20 cellular contexts compared by ENCODE assay signal in the genomic region with DNA sequence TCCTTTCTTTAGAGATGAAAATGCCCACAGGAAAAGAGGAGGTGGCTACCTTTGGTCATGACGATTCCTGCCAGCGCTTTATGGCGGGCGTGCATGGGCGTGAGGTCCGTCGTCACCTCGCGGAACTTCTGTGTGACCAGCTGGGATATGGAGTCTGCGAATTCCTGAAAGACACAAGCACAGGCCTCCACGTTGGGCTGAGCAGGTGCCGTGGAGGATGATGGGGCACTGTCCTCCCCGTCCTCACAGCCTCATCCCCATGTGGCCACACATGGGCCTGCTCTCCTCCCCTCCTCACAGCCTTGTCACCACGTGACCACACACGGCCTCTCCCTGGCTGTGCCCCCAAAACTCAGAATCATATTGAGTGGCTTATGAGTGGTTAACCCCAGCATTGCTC.
DNase-seq lines count a peak whose midpoint lies in the region; ATAC-seq, FAIRE-seq and TF ChIP-seq lines count a peak whose summit lies in the region.
"Had no signal": no experiment of that assay in that cellular context is flagged by ENCODE, and none has a peak within 500 bp of the region (broad histone marks: within the 10 kb centered on the region; RNA-seq: fewer than 3 reads in every experiment).

No MANE protein-coding gene starts in this region.

- no peak overlapping the region for H2AFZ ChIP-seq in H1 (ENCODE audit: low read length)

- H3K14ac ChIP-seq in H1 (ENCODE audit: insufficient read length): no peak overlapping the region

- H2BK20ac ChIP-seq in H1 (ENCODE audit: low read length): no peak overlapping the region

- ATAC-seq in activated CD4-positive, alpha-beta T cell treated with anti-CD3 and anti-CD28 coated beads for 36 hours: no peak
- no peak for ATAC-seq in HG03565 (IDR thresholded peaks at IDR 0.05; ENCODE audit: unreplicated experiment)
- ATAC-seq: A549, HepG2 had no signal

- H3K36me3 ChIP-seq in H1 (ENCODE audit: control insufficient read depth in 2 of 4, insufficient read depth in 4 of 4, low read length in 3 of 4) (no peaks in the 10 kb centered on the region), uterus (no peaks in the 10 kb centered on the region)

- no peaks in the 10 kb centered on the region for H3K9me3 ChIP-seq in H1 (ENCODE audit: insufficient read depth in 2 of 2, low read depth in 1 of 2, low read length in 1 of 2)
- H3K9me3 ChIP-seq in uterus: no peaks in the 10 kb centered on the region
- H3K9me3 ChIP-seq: A549, Caco-2 had no signal

- no peaks in the 10 kb centered on the region for H4K20me1 ChIP-seq in H1 (replicated peaks in 1 of 2; ENCODE audit: control insufficient read depth in 1 of 2, insufficient read depth in 2 of 2, low read length in 2 of 2)

- no peak overlapping the region for H4K5ac ChIP-seq in H1 (ENCODE audit: insufficient read length, low read depth, low read length)

- peak overlapping the region; percentile 48 for H3K27ac Mint-ChIP-seq in activated CD4-positive, alpha-beta T cell treated with anti-CD3 and anti-CD28 coated beads, Interleukin-2, amount 10 ng/mL, durations not matched to agents 7 days and 5 days
- no peak overlapping the region for H3K27ac Mint-ChIP-seq in activated CD4-positive, alpha-beta T cell treated with anti-CD3 and anti-CD28 coated beads for 36 hours
- peak overlapping the region; percentile 70 for H3K27ac Mint-ChIP-seq in progenitor cell of endocrine pancreas
- H3K27ac Mint-ChIP-seq: CD4-positive, alpha-beta T cell had no signal

- peak overlapping the region; percentile 45 for H4K8ac ChIP-seq in H1 (ENCODE audit: extremely low read depth, insufficient read depth, low read length)

- H3K79me1 ChIP-seq in H1 (ENCODE audit: low read depth, low read length): no peaks in the 10 kb centered on the region

- no peak overlapping the region for H3K23ac ChIP-seq in H1 (ENCODE audit: insufficient read length)

- POLR2A ChIA-PET in activated CD4-positive, alpha-beta T cell treated with anti-CD3 and anti-CD28 coated beads, Interleukin-2, amount 10 ng/mL, durations not matched to agents 7 days and 5 days (lab: Charles Lee): no interaction called here
- POLR2A ChIA-PET in activated CD4-positive, alpha-beta T cell treated with anti-CD3 and anti-CD28 coated beads for 36 hours (lab: Charles Lee): interaction anchor here (0.7 kb wide), 1 partner anchor 169 kb away, joined by 3 read pairs; no protein-coding TSS in a partner anchor
- POLR2A ChIA-PET in H1 (lab: Charles Lee; ENCODE audit: partially characterized antibody): no interaction called here

- no peaks in the 10 kb centered on the region for H3K9me3 Mint-ChIP-seq in activated CD4-positive, alpha-beta T cell treated with anti-CD3 and anti-CD28 coated beads, Interleukin-2, amount 10 ng/mL, durations not matched to agents 7 days and 5 days
- no peaks in the 10 kb centered on the region for H3K9me3 Mint-ChIP-seq in activated CD4-positive, alpha-beta T cell treated with anti-CD3 and anti-CD28 coated beads for 36 hours (ENCODE audit: low read depth)
- H3K9me3 Mint-ChIP-seq in progenitor cell of endocrine pancreas (ENCODE audit: low read depth): no peaks in the 10 kb centered on the region
- H3K9me3 Mint-ChIP-seq: CD4-positive, alpha-beta T cell; H9 had no signal

- H3K27me3 Mint-ChIP-seq in activated CD4-positive, alpha-beta T cell treated with anti-CD3 and anti-CD28 coated beads, Interleukin-2, amount 10 ng/mL, durations not matched to agents 7 days and 5 days: no peaks in the 10 kb centered on the region
- no peaks in the 10 kb centered on the region for H3K27me3 Mint-ChIP-seq in activated CD4-positive, alpha-beta T cell treated with anti-CD3 and anti-CD28 coated beads for 36 hours
- H3K27me3 Mint-ChIP-seq in progenitor cell of endocrine pancreas: peaks cover 8% of the 10 kb centered on the region
- H3K27me3 Mint-ChIP-seq: CD4-positive, alpha-beta T cell had no signal

- H2BK12ac ChIP-seq in H1 (ENCODE audit: low read depth, low read length): no peak overlapping the region

- 95% methylated on average over 15 of the region's 15 CpGs; no CpG with 5 or more reads in 1 of the 2 experiments for WGBS in H1 (ENCODE audit: extremely low coverage in 1 of 2, insufficient coverage in 1 of 2, insufficient read length in 1 of 2, insufficient replicate concordance in 2 of 2, low coverage in 1 of 2, low lambda C conversion rate in 2 of 2, missing lambda C conversion rate in 1 of 2), 2 experiments

- intact Hi-C loops in activated CD4-positive, alpha-beta T cell treated with anti-CD3 and anti-CD28 coated beads for 36 hours (cut with DNase I, micrococcal nuclease): no loop called here
- intact Hi-C loops in uterus (cut with DNase I; ENCODE audit: low total_unique reads): no loop called here

- H3K56ac ChIP-seq in H1 (replicated peaks; ENCODE audit: insufficient read length, low read depth, low read length): no peak overlapping the region

- H3K4me2 ChIP-seq in H1 (ENCODE audit: insufficient read depth in 1 of 2, low read depth in 2 of 2, low read length in 2 of 2): no peak overlapping the region
- H3K4me2 ChIP-seq: A549 had no signal

- no peak overlapping the region for H2BK120ac ChIP-seq in H1 (replicated peaks; ENCODE audit: low read depth, low read length)

- CTCF ChIA-PET in activated CD4-positive, alpha-beta T cell treated with anti-CD3 and anti-CD28 coated beads, Interleukin-2, amount 10 ng/mL, durations not matched to agents 7 days and 5 days (lab: Charles Lee): no interaction called here
- CTCF ChIA-PET in activated CD4-positive, alpha-beta T cell treated with anti-CD3 and anti-CD28 coated beads for 36 hours (lab: Charles Lee): no interaction called here
- CTCF ChIA-PET in H1 (lab: Charles Lee; ENCODE audit: partially characterized antibody): interaction anchor here (0.6 kb wide), 1 partner anchor 81 kb away, joined by 4 read pairs; no protein-coding TSS in a partner anchor

- peak overlapping the region; percentile 61 for H4K91ac ChIP-seq in H1 (replicated peaks; ENCODE audit: insufficient read length, low read length)

- H3K79me2 ChIP-seq in H1 (ENCODE audit: control insufficient read depth in 1 of 2, insufficient read depth in 2 of 2, low read length in 2 of 2): no peaks in the 10 kb centered on the region

- DNase-seq in activated CD4-positive, alpha-beta T cell treated with anti-CD3 and anti-CD28 coated beads, Interleukin-2, amount 10 ng/mL, durations not matched to agents 7 days and 5 days: no peak
- DNase-seq in activated CD4-positive, alpha-beta T cell treated with anti-CD3 and anti-CD28 coated beads for 36 hours: no peak
- DNase-seq in H1 (ENCODE audit: low read depth in 1 of 2, low spot score in 2 of 2) (no peak), myocyte (ENCODE audit: low read depth) (peak; percentile 35), progenitor cell of endocrine pancreas (ENCODE audit: low spot score, unreplicated experiment) (no peak), NCI-H1417 treated with DMSO at 0.1 percent for 48 hours (lab: John Stamatoyannopoulos, UW) (no peak), uterus (no peak)
- DNase-seq: AML-193; Caco-2; CD4-positive, alpha-beta T cell; DMS79 treated with DMSO at 0.1 percent for 48 hours; GF-D8; GOT3; H9 had no signal

- FAIRE-seq in H1 (lab: Jason Lieb, UNC): no peak
- FAIRE-seq: A549, D721Med, HepG2 had no signal

- no peak for TF ChIP-seq CTCF in H1 (IDR thresholded peaks at IDR 0.05; ENCODE audit: control extremely low read depth in 1 of 3, insufficient read depth in 1 of 3, low read depth in 1 of 3, low read length in 3 of 3)
- no peak for TF ChIP-seq CTCF in progenitor cell of endocrine pancreas (IDR thresholded peaks at IDR 0.05; ENCODE audit: unreplicated experiment)
- no peak for TF ChIP-seq CTCF in uterus (IDR thresholded peaks at IDR 0.05)

- H3K9ac ChIP-seq in H1 (replicated peaks in 1 of 4; ENCODE audit: extremely low read depth in 1 of 4, low read depth in 3 of 4, low read length in 3 of 4): no peak overlapping the region

- H3K23me2 ChIP-seq in H1 (ENCODE audit: low read depth, low read length): no peaks in the 10 kb centered on the region

- H3K4me3 Mint-ChIP-seq in activated CD4-positive, alpha-beta T cell treated with anti-CD3 and anti-CD28 coated beads, Interleukin-2, amount 10 ng/mL, durations not matched to agents 7 days and 5 days: no peak overlapping the region
- H3K4me3 Mint-ChIP-seq in activated CD4-positive, alpha-beta T cell treated with anti-CD3 and anti-CD28 coated beads for 36 hours: no peak overlapping the region
- no peak overlapping the region for H3K4me3 Mint-ChIP-seq in progenitor cell of endocrine pancreas (ENCODE audit: low read depth)
- H3K4me3 Mint-ChIP-seq: CD4-positive, alpha-beta T cell; H9 had no signal

- no peak for TF ChIP-seq RAD21 in H1 (IDR thresholded peaks at IDR 0.05 in 1 of 2, conservative IDR thresholded peaks at IDR 0.05 in 1 of 2; ENCODE audit: low read depth in 2 of 2, low read length in 2 of 2)

- no peaks in the 10 kb centered on the region for H3K4me1 Mint-ChIP-seq in activated CD4-positive, alpha-beta T cell treated with anti-CD3 and anti-CD28 coated beads, Interleukin-2, amount 10 ng/mL, durations not matched to agents 7 days and 5 days
- H3K4me1 Mint-ChIP-seq in activated CD4-positive, alpha-beta T cell treated with anti-CD3 and anti-CD28 coated beads for 36 hours: no peaks in the 10 kb centered on the region
- no peaks in the 10 kb centered on the region for H3K4me1 Mint-ChIP-seq in progenitor cell of endocrine pancreas (ENCODE audit: low read depth)

- H3K18ac ChIP-seq in H1 (ENCODE audit: extremely low read depth, low read length): no peak overlapping the region

- H3K27ac ChIP-seq in H1 (ENCODE audit: low read depth, low read length) (no peak overlapping the region), uterus (no peak overlapping the region)
- H3K27ac ChIP-seq: 22Rv1, A549, C4-2B had no signal

- peak overlapping the region; percentile 17 for H3K4ac ChIP-seq in H1 (replicated peaks; ENCODE audit: insufficient read length, low read depth, low read length)

- no peak for TF ChIP-seq POLR2A in H1 (IDR thresholded peaks at IDR 0.05; ENCODE audit: control extremely low read depth in 1 of 2, low read depth in 2 of 2, low read length in 2 of 2)
- no peak for TF ChIP-seq POLR2A in uterus (IDR thresholded peaks at IDR 0.05)

- H2BK15ac ChIP-seq in H1 (ENCODE audit: low read length): no peak overlapping the region

- H2BK5ac ChIP-seq in H1 (ENCODE audit: low read depth, low read length): no peak overlapping the region

- no peaks in the 10 kb centered on the region for H3K4me1 ChIP-seq in H1 (replicated peaks in 1 of 4; ENCODE audit: control insufficient read depth in 3 of 4, insufficient read depth in 4 of 4, low read length in 3 of 4)
- no peaks in the 10 kb centered on the region for H3K4me1 ChIP-seq in uterus
- H3K4me1 ChIP-seq: A549, Caco-2 had no signal

- H3K4me3 ChIP-seq in H1 (ENCODE audit: extremely low read depth in 1 of 4, insufficient read depth in 2 of 4, low read depth in 3 of 4, low read length in 4 of 4) (no peak overlapping the region), uterus (no peak overlapping the region)
- H3K4me3 ChIP-seq: A549 had no signal

- no peaks in the 10 kb centered on the region for H3K27me3 ChIP-seq in H1 (replicated peaks in 1 of 4; ENCODE audit: control insufficient read depth in 3 of 4, extremely low read depth in 1 of 4, insufficient read depth in 3 of 4, low read length in 3 of 4)
- H3K27me3 ChIP-seq in uterus: no peaks in the 10 kb centered on the region

- TF ChIP-seq EP300 in H1 (IDR thresholded peaks at IDR 0.05; ENCODE audit: borderline replicate concordance in 1 of 2, low read depth in 2 of 2, low read length in 2 of 2): no peak

- H2AK5ac ChIP-seq in H1 (ENCODE audit: low read depth, low read length): no peak overlapping the region

- no peaks in the 10 kb centered on the region for H3K36me3 Mint-ChIP-seq in activated CD4-positive, alpha-beta T cell treated with anti-CD3 and anti-CD28 coated beads, Interleukin-2, amount 10 ng/mL, durations not matched to agents 7 days and 5 days (ENCODE audit: low read depth)
- H3K36me3 Mint-ChIP-seq in activated CD4-positive, alpha-beta T cell treated with anti-CD3 and anti-CD28 coated beads for 36 hours (ENCODE audit: low read depth): no peaks in the 10 kb centered on the region
- H3K36me3 Mint-ChIP-seq in progenitor cell of endocrine pancreas (ENCODE audit: insufficient read depth): no peaks in the 10 kb centered on the region
